ENCODE assay signal across 23 cellular contexts in the genomic region with DNA sequence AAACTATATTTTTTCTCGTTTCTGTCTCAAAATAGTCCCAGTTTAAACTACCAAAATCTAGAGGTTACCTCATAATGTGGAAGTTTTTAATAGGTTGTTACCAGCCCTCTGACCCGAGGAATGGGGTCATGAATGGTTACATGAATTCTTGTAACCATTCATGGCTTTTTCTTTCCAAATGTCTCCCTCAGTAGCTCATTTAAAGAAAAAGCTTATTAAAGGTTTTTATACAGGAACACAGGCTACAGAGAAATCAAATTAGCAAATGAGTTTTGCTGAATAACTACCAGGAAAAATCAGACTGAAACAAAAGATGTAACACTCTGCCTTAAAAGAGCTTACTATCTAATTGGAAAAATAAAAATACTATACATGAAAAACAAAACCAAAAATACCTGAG.
DNase-seq lines count a peak whose midpoint lies in the region; ATAC-seq, FAIRE-seq and TF ChIP-seq lines count a peak whose summit lies in the region.
"Had no signal": no experiment of that assay in that cellular context is flagged by ENCODE, and none has a peak within 500 bp of the region (broad histone marks: within the 10 kb centered on the region; RNA-seq: fewer than 3 reads in every experiment).

No MANE protein-coding gene starts in this region.

- peaks cover 9% of the 10 kb centered on the region for H3K36me3 Mint-ChIP-seq in activated CD8-positive, alpha-beta memory T cell treated with anti-CD3 and anti-CD28 coated beads, Interleukin-2, amount 10 ng/mL, durations not matched to agents 7 days and 5 days
- H3K36me3 Mint-ChIP-seq in astrocyte (ENCODE audit: low read depth, unreplicated experiment): peaks cover 5% of the 10 kb centered on the region

- H3K27ac ChIP-seq in OCI-LY1 (ENCODE audit: low read depth, low read length, poor library complexity, severe bottlenecking) (peak overlapping the region; percentile 72), astrocyte (ENCODE audit: low read depth, low read length) (no peak overlapping the region), smooth muscle cell (ENCODE audit: low read depth) (peak overlapping the region; percentile 42)
- H3K27ac ChIP-seq: adrenal gland, BLaER1, epithelial cell of prostate, foreskin keratinocyte had no signal

- no peak for FAIRE-seq in astrocyte (lab: Jason Lieb, UNC)
- FAIRE-seq: A204.1, keratinocyte had no signal

- H3K9ac ChIP-seq in OCI-LY1 (ENCODE audit: low read length) (peak overlapping the region; percentile 67), astrocyte (ENCODE audit: low read length) (no peak overlapping the region), smooth muscle cell (ENCODE audit: low read depth) (no peak overlapping the region)
- H3K9ac ChIP-seq: BLaER1 had no signal

- H3K4me2 ChIP-seq in OCI-LY1 (ENCODE audit: low read length) (peak overlapping the region; percentile 81), astrocyte (ENCODE audit: low read length) (no peak overlapping the region), smooth muscle cell (no peak overlapping the region)

- no peaks in the 10 kb centered on the region for H3K27me3 Mint-ChIP-seq in activated CD8-positive, alpha-beta memory T cell treated with anti-CD3 and anti-CD28 coated beads, Interleukin-2, amount 10 ng/mL, durations not matched to agents 7 days and 5 days
- H3K27me3 Mint-ChIP-seq in astrocyte (ENCODE audit: low read depth, unreplicated experiment): no peaks in the 10 kb centered on the region
- H3K27me3 Mint-ChIP-seq: dendritic cell treated with granulocyte-macrophage colony-stimulating factor and Interleukin-4, amounts not matched to agents 40 ng/mL and 50 ng/mL, for 4 days; progenitor cell of endocrine pancreas had no signal

- no peaks in the 10 kb centered on the region for H3K9me2 ChIP-seq in OCI-LY1 (ENCODE audit: low read depth, low read length)

- no peaks in the 10 kb centered on the region for H4K20me1 ChIP-seq in OCI-LY1 (ENCODE audit: insufficient read depth, low read length)
- peaks cover 75% of the 10 kb centered on the region for H4K20me1 ChIP-seq in astrocyte (ENCODE audit: insufficient read depth, low read length)
- H4K20me1 ChIP-seq in smooth muscle cell (ENCODE audit: low read depth): peaks cover 100% of the 10 kb centered on the region

- H3K4me1 ChIP-seq in OCI-LY1 (ENCODE audit: insufficient read depth, low read length, severe bottlenecking) (peaks cover 32% of the 10 kb centered on the region), astrocyte (ENCODE audit: insufficient read depth, low read length) (peaks cover 3% of the 10 kb centered on the region), smooth muscle cell (ENCODE audit: low read depth) (no peaks in the 10 kb centered on the region)
- H3K4me1 ChIP-seq: foreskin keratinocyte, HAP-1 had no signal

- peak overlapping the region; percentile 62 for H3K4me3 Mint-ChIP-seq in activated CD8-positive, alpha-beta memory T cell treated with anti-CD3 and anti-CD28 coated beads, Interleukin-2, amount 10 ng/mL, durations not matched to agents 7 days and 5 days
- no peak overlapping the region for H3K4me3 Mint-ChIP-seq in astrocyte (ENCODE audit: unreplicated experiment)
- H3K4me3 Mint-ChIP-seq: nephron progenitor cell had no signal

- CTCF ChIA-PET in activated CD8-positive, alpha-beta memory T cell treated with anti-CD3 and anti-CD28 coated beads, Interleukin-2, amount 10 ng/mL, durations not matched to agents 7 days and 5 days (lab: Charles Lee): interaction anchor here (0.9 to 2.8 kb wide), 8 partner anchors 38 to 179 kb away, joined by 3 to 21 read pairs (median 3); no protein-coding TSS in a partner anchor

- H2AFZ ChIP-seq in OCI-LY1 (ENCODE audit: low read length): no peak overlapping the region
- H2AFZ ChIP-seq in astrocyte (ENCODE audit: low read depth, low read length): no peak overlapping the region
- H2AFZ ChIP-seq in smooth muscle cell (ENCODE audit: low read depth): no peak overlapping the region

- H3K79me2 ChIP-seq in OCI-LY1 (ENCODE audit: insufficient read depth, low read length) (no peaks in the 10 kb centered on the region), astrocyte (ENCODE audit: insufficient read depth, low read length) (peaks cover 100% of the 10 kb centered on the region), smooth muscle cell (ENCODE audit: low read depth) (peaks cover 100% of the 10 kb centered on the region)

- H3F3A ChIP-seq in OCI-LY1 (ENCODE audit: insufficient read depth, low read length) (no peaks in the 10 kb centered on the region), smooth muscle cell (ENCODE audit: low read depth) (peaks cover 18% of the 10 kb centered on the region)

- H3K27me3 ChIP-seq in OCI-LY1 (ENCODE audit: insufficient read depth, low read length) (no peaks in the 10 kb centered on the region), astrocyte (ENCODE audit: insufficient read depth, low read length) (no peaks in the 10 kb centered on the region), smooth muscle cell (ENCODE audit: low read depth) (no peaks in the 10 kb centered on the region)
- H3K27me3 ChIP-seq: adrenal gland, BLaER1, foreskin keratinocyte had no signal

- H3K9me3 ChIP-seq in OCI-LY1 (ENCODE audit: low read length) (no peaks in the 10 kb centered on the region), astrocyte (ENCODE audit: insufficient read depth, low read depth, low read length) (no peaks in the 10 kb centered on the region), smooth muscle cell (replicated peaks; ENCODE audit: low read depth) (no peaks in the 10 kb centered on the region)
- H3K9me3 ChIP-seq: adrenal gland, BLaER1, HAP-1 had no signal

- peak overlapping the region; percentile 51 for H3K4me3 ChIP-seq in OCI-LY1 (ENCODE audit: low read depth, low read length, poor library complexity, severe bottlenecking)
- no peak overlapping the region for H3K4me3 ChIP-seq in astrocyte (ENCODE audit: insufficient read depth, low read depth, low read length)
- no peak overlapping the region for H3K4me3 ChIP-seq in smooth muscle cell
- H3K4me3 ChIP-seq: adrenal gland, BLaER1, HAP-1 had no signal

- no peak for DNase-seq in activated CD8-positive, alpha-beta memory T cell treated with anti-CD3 and anti-CD28 coated beads, Interleukin-2, amount 10 ng/mL, durations not matched to agents 7 days and 5 days
- no peak for DNase-seq in activated CD8-positive, alpha-beta memory T cell treated with anti-CD3 and anti-CD28 coated beads, Interleukin-2, amount 50 U/mL, for 4 hours
- no peak for DNase-seq in astrocyte (ENCODE audit: low read depth)
- DNase-seq in smooth muscle cell (lab: John Stamatoyannopoulos, UW; ENCODE audit: unreplicated experiment): no peak
- no peak for DNase-seq in NCI-H2081 (lab: John Stamatoyannopoulos, UW)
- no peak for DNase-seq in activated CD4-positive, CD25-positive, alpha-beta regulatory T cell treated with anti-CD3 and anti-CD28 coated beads, Interleukin-2, amount 50 U/mL, for 72 hours
- DNase-seq: adrenal gland, foreskin keratinocyte, hippocampal formation, NCI-H1694, NCI-H2227 treated with DMSO at 0.1 percent for 48 hours, NCI-H82, nephron progenitor cell had no signal

- TF ChIP-seq CTCF in OCI-LY1 (IDR thresholded peaks at IDR 0.05; ENCODE audit: low read length) (no peak), astrocyte (IDR thresholded peaks at IDR 0.05; ENCODE audit: insufficient read depth, low read depth, low read length) (no peak), smooth muscle cell (IDR thresholded peaks at IDR 0.05; ENCODE audit: borderline replicate concordance, insufficient read depth, poor library complexity, severe bottlenecking) (no peak)

- H3K27ac Mint-ChIP-seq in activated CD8-positive, alpha-beta memory T cell treated with anti-CD3 and anti-CD28 coated beads, Interleukin-2, amount 10 ng/mL, durations not matched to agents 7 days and 5 days: peak overlapping the region; percentile 84
- H3K27ac Mint-ChIP-seq in astrocyte (ENCODE audit: unreplicated experiment): peak overlapping the region; percentile 26
- H3K27ac Mint-ChIP-seq: nephron progenitor cell, progenitor cell of endocrine pancreas had no signal

- WGBS in smooth muscle cell (ENCODE audit: low lambda C conversion rate): 97% methylated on average over 2 of the region's 2 CpGs

- H3K9me3 Mint-ChIP-seq in activated CD8-positive, alpha-beta memory T cell treated with anti-CD3 and anti-CD28 coated beads, Interleukin-2, amount 10 ng/mL, durations not matched to agents 7 days and 5 days (ENCODE audit: low read depth): no peaks in the 10 kb centered on the region
- no peaks in the 10 kb centered on the region for H3K9me3 Mint-ChIP-seq in astrocyte (ENCODE audit: unreplicated experiment)
- H3K9me3 Mint-ChIP-seq: dendritic cell treated with granulocyte-macrophage colony-stimulating factor and Interleukin-4, amounts not matched to agents 40 ng/mL and 50 ng/mL, for 4 days; nephron progenitor cell; T-helper 2 cell treated with Interferon-gamma antibody and Interleukin-4, amounts not matched to agents 5 μg/mL and 100 μg/mL, for 36 hours had no signal

- no peak for ATAC-seq in activated CD8-positive, alpha-beta memory T cell treated with anti-CD3 and anti-CD28 coated beads, Interleukin-2, amount 10 ng/mL, durations not matched to agents 7 days and 5 days
- no peak for ATAC-seq in HG02610 (IDR thresholded peaks at IDR 0.05; ENCODE audit: unreplicated experiment)
- ATAC-seq: foreskin keratinocyte had no signal

- H3K36me3 ChIP-seq in OCI-LY1 (ENCODE audit: insufficient read depth, low read length) (no peaks in the 10 kb centered on the region; the same call in 1 of the 2 replicates), astrocyte (ENCODE audit: insufficient read depth, low read length) (peaks cover 26% of the 10 kb centered on the region), smooth muscle cell (ENCODE audit: low read depth) (peaks cover 39% of the 10 kb centered on the region)
- H3K36me3 ChIP-seq: adrenal gland, HAP-1 had no signal

- peaks cover 33% of the 10 kb centered on the region for H3K4me1 Mint-ChIP-seq in activated CD8-positive, alpha-beta memory T cell treated with anti-CD3 and anti-CD28 coated beads, Interleukin-2, amount 10 ng/mL, durations not matched to agents 7 days and 5 days
- H3K4me1 Mint-ChIP-seq in astrocyte (ENCODE audit: low read depth, unreplicated experiment): peaks cover 17% of the 10 kb centered on the region
- H3K4me1 Mint-ChIP-seq: nephron progenitor cell had no signal
